In genomic region chr1:154736840-154737239, GRCh38 we compare ENCODE assay signal across 1 cellular context.
A peak's percentile ranks its signal among the peaks of the same experiment; 100 is the strongest.
TF ChIP-seq lines count a peak whose summit lies in the region.

No MANE protein-coding gene starts in this region.

TF ChIP-seq in K562, 482 proteins besides CTCF, POLR2A, EP300 and RAD21 (continued from another document and continues in another):
- no peak for TF ChIP-seq AFF4 (CRISPR knock-in tag; IDR thresholded peaks at IDR 0.05)
- no peak for TF ChIP-seq ZNF512 (tag; IDR thresholded peaks at IDR 0.05)
- no peak for TF ChIP-seq REST (CRISPR knock-in tag; IDR thresholded peaks at IDR 0.05; ENCODE audit: low read depth)
- no peak for TF ChIP-seq POLR2AphosphoS2 (IDR thresholded peaks at IDR 0.05; ENCODE audit: low read length)
- no peak for TF ChIP-seq STAG1 (CRISPR knock-in tag; IDR thresholded peaks at IDR 0.05; ENCODE audit: borderline replicate concordance)
- no peak for TF ChIP-seq ZNF41 (CRISPR knock-in tag; conservative IDR thresholded peaks at IDR 0.05)
- no peak for TF ChIP-seq TBL1XR1 (IDR thresholded peaks at IDR 0.05; ENCODE audit: low read length in 2 of 2)
- no peak for TF ChIP-seq BMI1 (IDR thresholded peaks at IDR 0.05; ENCODE audit: low read length)
- no peak for TF ChIP-seq ZNF668 (CRISPR knock-in tag; IDR thresholded peaks at IDR 0.05)
- TF ChIP-seq ZMIZ1 (IDR thresholded peaks at IDR 0.05; ENCODE audit: low read depth in 2 of 2, low read length in 2 of 2): no peak
- no peak for TF ChIP-seq USF2 (CRISPR knock-in tag; IDR thresholded peaks at IDR 0.05)
- no peak for TF ChIP-seq TFAP4 (CRISPR knock-in tag; IDR thresholded peaks at IDR 0.05; ENCODE audit: borderline replicate concordance)
- TF ChIP-seq ZNF224 (CRISPR knock-in tag; IDR thresholded peaks at IDR 0.05): no peak
- no peak for TF ChIP-seq SMARCE1 (IDR thresholded peaks at IDR 0.05)
- TF ChIP-seq HINFP (tag; conservative IDR thresholded peaks at IDR 0.05; ENCODE audit: low read depth): no peak
- no peak for TF ChIP-seq PHB (CRISPR knock-in tag; IDR thresholded peaks at IDR 0.05)
- no peak for TF ChIP-seq TBP (optimal IDR thresholded peaks at IDR 0.05; ENCODE audit: low read depth, low read length)
- TF ChIP-seq ZKSCAN8 (CRISPR knock-in tag; IDR thresholded peaks at IDR 0.05): no peak
- no peak for TF ChIP-seq ZNF165 (CRISPR knock-in tag; IDR thresholded peaks at IDR 0.05; ENCODE audit: borderline replicate concordance)
- TF ChIP-seq CHD4 (IDR thresholded peaks at IDR 0.05; ENCODE audit: insufficient read depth, insufficient replicate concordance, low read depth, low read length, poor library complexity, severe bottlenecking): no peak
- no peak for TF ChIP-seq TOE1 (IDR thresholded peaks at IDR 0.05; ENCODE audit: borderline replicate concordance)
- TF ChIP-seq TOE1 (CRISPR knock-in tag; IDR thresholded peaks at IDR 0.05; ENCODE audit: borderline replicate concordance, low read depth): no peak
- no peak for TF ChIP-seq XRCC4 (IDR thresholded peaks at IDR 0.05; ENCODE audit: extremely low read depth, insufficient read depth, insufficient read length)
- no peak for TF ChIP-seq CBX2 (IDR thresholded peaks at IDR 0.05; ENCODE audit: insufficient read depth, low read length, poor library complexity, severe bottlenecking)
- no peak for TF ChIP-seq NR1H2 (CRISPR knock-in tag; IDR thresholded peaks at IDR 0.05)
- no peak for TF ChIP-seq SLC30A9 (CRISPR knock-in tag; IDR thresholded peaks at IDR 0.05)
- no peak for TF ChIP-seq ZNF644 (tag; IDR thresholded peaks at IDR 0.05; ENCODE audit: low read depth)
- TF ChIP-seq NFIX (CRISPR knock-in tag; IDR thresholded peaks at IDR 0.05; ENCODE audit: low read depth): no peak
- TF ChIP-seq ZBTB5 (IDR thresholded peaks at IDR 0.05): no peak
- no peak for TF ChIP-seq NFE2L1 (tag; IDR thresholded peaks at IDR 0.05; ENCODE audit: borderline replicate concordance, low read depth)
- TF ChIP-seq FOXM1 (IDR thresholded peaks at IDR 0.05; ENCODE audit: low read depth): no peak
- no peak for TF ChIP-seq FOXM1 (CRISPR knock-in tag; IDR thresholded peaks at IDR 0.05; ENCODE audit: low read depth)
- no peak for TF ChIP-seq U2AF1 (optimal IDR thresholded peaks at IDR 0.05; ENCODE audit: low read depth, low read length)
- TF ChIP-seq TAF7 (tag; IDR thresholded peaks at IDR 0.05): no peak
- TF ChIP-seq XRCC5 (IDR thresholded peaks at IDR 0.05; ENCODE audit: low read depth, low read length): no peak
- peak; percentile 47; the same call in 1 of the 2 replicates for TF ChIP-seq ETV1 (tag; conservative IDR thresholded peaks at IDR 0.05; ENCODE audit: low read depth)
- no peak for TF ChIP-seq KLF1 (tag; IDR thresholded peaks at IDR 0.05)
- TF ChIP-seq HMG20A (CRISPR knock-in tag; conservative IDR thresholded peaks at IDR 0.05): no peak
- no peak for TF ChIP-seq MAFK (IDR thresholded peaks at IDR 0.05; ENCODE audit: low read length)
- no peak for TF ChIP-seq ZNF212 (CRISPR knock-in tag; IDR thresholded peaks at IDR 0.05)
- no peak for TF ChIP-seq ZNF253 (CRISPR knock-in tag; conservative IDR thresholded peaks at IDR 0.05)
- no peak for TF ChIP-seq CBFA2T3 (IDR thresholded peaks at IDR 0.05)
- TF ChIP-seq ZNF398 (CRISPR knock-in tag; IDR thresholded peaks at IDR 0.05): no peak
- no peak for TF ChIP-seq HDGF (IDR thresholded peaks at IDR 0.05)
- no peak for TF ChIP-seq CHD1 (IDR thresholded peaks at IDR 0.05; ENCODE audit: low read length)
- TF ChIP-seq MCM5 (IDR thresholded peaks at IDR 0.05; ENCODE audit: low read depth): no peak
- no peak for TF ChIP-seq KDM1A (IDR thresholded peaks at IDR 0.05)
